Comparison of ENCODE assay signal across 7 cellular contexts in genomic region chr1:2314803-2315710, GRCh38.
DNase-seq lines count a peak whose midpoint lies in the region; ATAC-seq and TF ChIP-seq lines count a peak whose summit lies in the region.

No MANE protein-coding gene starts in this region.

- H3K9me3 ChIP-seq in OCI-LY3 (ENCODE audit: insufficient read depth, low read length) (no peaks in the 10 kb centered on the region), parathyroid adenoma (ENCODE audit: control insufficient read depth, low read length) (no peaks in the 10 kb centered on the region)

- H4K20me1 ChIP-seq in OCI-LY3 (ENCODE audit: insufficient read depth, low read length), result no peaks in the 10 kb centered on the region

- H3K36me3 ChIP-seq in OCI-LY3 (replicated peaks; ENCODE audit: low read depth, low read length), result no peaks in the 10 kb centered on the region
- H3K36me3 ChIP-seq in parathyroid adenoma (ENCODE audit: control insufficient read depth, insufficient read depth, low read length), result no peaks in the 10 kb centered on the region

- H3K27ac ChIP-seq in OCI-LY3 (ENCODE audit: low read length) (no peak overlapping the region), parathyroid adenoma (no peak overlapping the region)

- H3K4me2 ChIP-seq in OCI-LY3 (ENCODE audit: low read length) (peak overlapping the region; percentile 80), parathyroid adenoma (ENCODE audit: low read length) (peak overlapping the region; percentile 52)

- TF ChIP-seq CTCF in OCI-LY3 (IDR thresholded peaks at IDR 0.05; ENCODE audit: low read depth, low read length) (peak; percentile 44), fibroblast of villous mesenchyme (IDR thresholded peaks at IDR 0.05; ENCODE audit: insufficient read depth, low read depth, low read length) (peak; percentile 58), parathyroid adenoma (IDR thresholded peaks at IDR 0.05) (peak; percentile 54)

- ATAC-seq in HG02759 (IDR thresholded peaks at IDR 0.05; ENCODE audit: unreplicated experiment), result no peak

- DNase-seq in GM19238 (ENCODE audit: insufficient read length, low spot score) (peak; percentile 93), fibroblast of villous mesenchyme (ENCODE audit: low read depth) (peak; percentile 65), GOT3 (lab: John Stamatoyannopoulos, UW) (no peak)
- peak; percentile 44 to 50 for DNase-seq in activated T-helper 1 cell treated with anti-CD3 and anti-CD28 coated beads, Interleukin-2, amount 50 U/mL, for 16 hours (ENCODE audit: low read depth in 1 of 2, low spot score in 1 of 2)

- H3K9ac ChIP-seq in OCI-LY3 (ENCODE audit: low read length) (peak overlapping the region; percentile 59; the same call in 1 of the 2 replicates), parathyroid adenoma (no peak overlapping the region)

- H3K4me1 ChIP-seq in OCI-LY3 (ENCODE audit: low read length), result peaks cover 14% of the 10 kb centered on the region
- H3K4me1 ChIP-seq in parathyroid adenoma, result no peaks in the 10 kb centered on the region

- H3K27me3 ChIP-seq in OCI-LY3 (ENCODE audit: low read depth, low read length) (no peaks in the 10 kb centered on the region), parathyroid adenoma (ENCODE audit: control insufficient read depth, insufficient read depth, low read length) (no peaks in the 10 kb centered on the region)

- H2AFZ ChIP-seq in OCI-LY3 (ENCODE audit: low read depth, low read length) (no peak overlapping the region; the same call in 1 of the 2 replicates), parathyroid adenoma (peak overlapping the region; percentile 58)

- H3K4me3 ChIP-seq in OCI-LY3 (ENCODE audit: low read length) (peak overlapping the region; percentile 78), fibroblast of villous mesenchyme (ENCODE audit: low read depth, low read length) (peak overlapping the region; percentile 45), parathyroid adenoma (ENCODE audit: low read depth, low read length) (peak overlapping the region; percentile 9)

- H3K79me2 ChIP-seq in OCI-LY3 (ENCODE audit: low read length), result no peaks in the 10 kb centered on the region
- no peaks in the 10 kb centered on the region for H3K79me2 ChIP-seq in parathyroid adenoma

Comparison
In these comparisons a context has a peak if more than half of its experiments do, and no peak if none do; other contexts are left out.
1. H3K4me3 ChIP-seq: peak in every context shown above with its lines; median percentile 78 in OCI-LY3; 45 in fibroblast of villous mesenchyme; 9 in parathyroid adenoma.